Comparison of ENCODE assay signal across 23 cellular contexts in genomic region chr17:10106067-10106466, GRCh38.
DNase-seq lines count a peak whose midpoint lies in the region; ATAC-seq and TF ChIP-seq lines count a peak whose summit lies in the region.
"Had no signal": no experiment of that assay in that cellular context is flagged by ENCODE, and none has a peak within 500 bp of the region (broad histone marks: within the 10 kb centered on the region; RNA-seq: fewer than 3 reads in every experiment).

No MANE protein-coding gene starts in this region.

- no peak for ATAC-seq in GM19035 (IDR thresholded peaks at IDR 0.05; ENCODE audit: unreplicated experiment)
- ATAC-seq: activated CD8-positive, alpha-beta T cell treated with anti-CD3 and anti-CD28 coated beads, Interleukin-2, amount 10 ng/mL, durations not matched to agents 7 days and 5 days; activated naive CD8-positive, alpha-beta T cell treated with anti-CD3 and anti-CD28 coated beads, Interleukin-2, amount 50 U/mL, for 24 hours; naive thymus-derived CD4-positive, alpha-beta T cell had no signal

- DNase-seq in NCI-H526 treated with DMSO at 0.1 percent for 48 hours (lab: John Stamatoyannopoulos, UW) (peak; percentile 6), esophagus muscularis mucosa (ENCODE audit: extremely low spot score) (no peak), retina (no peak)
- no peak for DNase-seq in activated effector memory CD4-positive, alpha-beta T cell treated with anti-CD3 and anti-CD28 coated beads, Interleukin-2, amount 50 U/mL, for 16 hours
- DNase-seq: activated CD4-positive, alpha-beta T cell treated with anti-CD3 and anti-CD28 coated beads for 1 hour; activated CD8-positive, alpha-beta T cell treated with anti-CD3 and anti-CD28 coated beads, Interleukin-2, amount 10 ng/mL, durations not matched to agents 7 days and 5 days; activated gamma-delta T cell; activated naive CD8-positive, alpha-beta T cell treated with anti-CD3 and anti-CD28 coated beads, Interleukin-2, amount 50 U/mL, for 24 hours; activated T-cell treated with anti-CD3 and anti-CD28 coated beads for 4 hours; effector memory CD4-positive, alpha-beta T cell; erythroblast; naive thymus-derived CD4-positive, alpha-beta T cell; NCI-H1048; NCI-H1930; NCI-H2227 treated with DMSO at 0.1 percent for 48 hours; upper lobe of right lung had no signal

- peak overlapping the region; percentile 42 to 65 (median 60) for H3K27ac ChIP-seq in esophagus muscularis mucosa (replicated peaks in 1 of 4)
- H3K27ac ChIP-seq in muscle layer of colon (ENCODE audit: low read depth, low read length) = peak overlapping the region; percentile 12
- H3K27ac ChIP-seq in stomach smooth muscle (ENCODE audit: low read length) = peak overlapping the region; percentile 66
- H3K27ac ChIP-seq: body of pancreas, C4-2B, parathyroid adenoma, SK-N-MC, upper lobe of right lung had no signal

- WGBS in esophagus muscularis mucosa = 86% methylated on average over 9 of the region's 9 CpGs

- H3K27me3 ChIP-seq in esophagus muscularis mucosa = no peaks in the 10 kb centered on the region
- H3K27me3 ChIP-seq in muscle layer of colon (ENCODE audit: control insufficient read depth in 1 of 2, insufficient read depth in 2 of 2, low read length in 2 of 2) = no peaks in the 10 kb centered on the region
- H3K27me3 ChIP-seq in stomach smooth muscle (ENCODE audit: control insufficient read depth in 1 of 2, insufficient read depth in 2 of 2, low read length in 2 of 2) = no peaks in the 10 kb centered on the region
- H3K27me3 ChIP-seq: body of pancreas, upper lobe of right lung had no signal

- H3K36me3 ChIP-seq in esophagus muscularis mucosa (no peaks in the 10 kb centered on the region), muscle layer of colon (ENCODE audit: insufficient read depth, low read length) (no peaks in the 10 kb centered on the region), stomach smooth muscle (ENCODE audit: control insufficient read depth in 2 of 2, insufficient read depth in 2 of 2, low read length in 2 of 2) (no peaks in the 10 kb centered on the region)
- H3K36me3 ChIP-seq: upper lobe of right lung had no signal

- TF ChIP-seq EP300 in esophagus muscularis mucosa (IDR thresholded peaks at IDR 0.05) = no peak

- H3K4me3 ChIP-seq in esophagus muscularis mucosa (no peak overlapping the region), muscle layer of colon (ENCODE audit: low read depth in 1 of 2, low read length in 2 of 2) (no peak overlapping the region), stomach smooth muscle (ENCODE audit: low read length in 2 of 2) (no peak overlapping the region)
- H3K4me3 ChIP-seq: body of pancreas, SK-N-MC, upper lobe of right lung had no signal

- H3K4me1 ChIP-seq in esophagus muscularis mucosa = peaks cover 14 to 27% (median 16%) of the 10 kb centered on the region in 4 donors
- peaks cover 15% of the 10 kb centered on the region for H3K4me1 ChIP-seq in muscle layer of colon (ENCODE audit: insufficient read depth, low read length)
- peaks cover 17% of the 10 kb centered on the region for H3K4me1 ChIP-seq in stomach smooth muscle (ENCODE audit: control insufficient read depth, insufficient read depth, low read length)
- H3K4me1 ChIP-seq: body of pancreas, parathyroid adenoma, upper lobe of right lung had no signal

- no peak for TF ChIP-seq POLR2A in esophagus muscularis mucosa (IDR thresholded peaks at IDR 0.05; ENCODE audit: low read depth)

- intact Hi-C loops in esophagus muscularis mucosa (cut with DNase I) = no loop called here

- no peak overlapping the region for H3K9ac ChIP-seq in muscle layer of colon (ENCODE audit: low read length)
- no peak overlapping the region for H3K9ac ChIP-seq in stomach smooth muscle (ENCODE audit: low read length in 2 of 2)
- H3K9ac ChIP-seq: parathyroid adenoma had no signal

- no peaks in the 10 kb centered on the region for H3K9me3 ChIP-seq in esophagus muscularis mucosa
- H3K9me3 ChIP-seq in muscle layer of colon (ENCODE audit: low read length) = no peaks in the 10 kb centered on the region
- H3K9me3 ChIP-seq in stomach smooth muscle (ENCODE audit: control insufficient read depth in 2 of 2, low read length in 2 of 2) = no peaks in the 10 kb centered on the region
- H3K9me3 ChIP-seq: body of pancreas, upper lobe of right lung had no signal

- no peak for TF ChIP-seq CTCF in esophagus muscularis mucosa (IDR thresholded peaks at IDR 0.05)

Comparison
In these comparisons a context has a peak if more than half of its experiments do, and no peak if none do; other contexts are left out.
1. H3K27ac ChIP-seq: peak in every context shown above with its lines; median percentile 66 in stomach smooth muscle; 60 in esophagus muscularis mucosa; 12 in muscle layer of colon.